18 cellular contexts compared by ENCODE assay signal in the genomic region with DNA sequence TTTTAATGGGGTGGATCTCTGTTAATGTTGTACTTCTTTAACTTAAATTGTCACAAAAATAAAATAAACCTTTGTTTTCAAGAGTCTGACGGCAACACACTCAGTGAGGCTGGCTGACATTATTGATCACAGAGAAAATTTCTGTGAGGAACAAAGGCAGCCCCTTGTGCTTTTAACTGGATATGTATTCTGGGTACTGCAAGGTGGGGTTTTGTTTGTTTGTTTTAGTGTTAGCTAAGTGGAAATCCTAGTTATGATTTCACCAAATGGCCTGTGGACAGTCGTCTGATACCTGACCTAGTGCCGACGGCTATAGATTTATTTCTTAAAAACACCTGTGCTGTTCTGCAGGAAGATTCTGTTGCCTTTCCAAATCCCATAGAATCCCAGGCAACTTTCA.
"Had no signal": no experiment of that assay in that cellular context is flagged by ENCODE, and none has a peak within 500 bp of the region (broad histone marks: within the 10 kb centered on the region; RNA-seq: fewer than 3 reads in every experiment).

No MANE protein-coding gene starts in this region.

- H3K79me2 ChIP-seq: parathyroid adenoma had no signal

- H3K4me1 ChIP-seq: left ventricle myocardium inferior, parathyroid adenoma, psoas muscle had no signal

- H3K9ac ChIP-seq: parathyroid adenoma had no signal

- ATAC-seq: gastroesophageal sphincter; left cardiac atrium; lower lobe of right lung; natural killer cell treated with Interleukin-12 subunit alpha and Interleukin-12 subunit beta and Interleukin-15 and Interleukin-18, amount 100 ng/mL, for 72 hours; psoas muscle had no signal

- H3K4me3 Mint-ChIP-seq: memory B cell; mesothelial cell of epicardium; natural killer cell treated with Interleukin-12 subunit alpha and Interleukin-12 subunit beta and Interleukin-15 and Interleukin-18, amount 100 ng/mL, for 72 hours had no signal

- H2AFZ ChIP-seq: parathyroid adenoma had no signal

- H3K27me3 Mint-ChIP-seq: memory B cell; natural killer cell treated with Interleukin-12 subunit alpha and Interleukin-12 subunit beta and Interleukin-15 and Interleukin-18, amount 100 ng/mL, for 72 hours had no signal

- H3K9me3 Mint-ChIP-seq: memory B cell; mesothelial cell of epicardium; natural killer cell treated with Interleukin-12 subunit alpha and Interleukin-12 subunit beta and Interleukin-15 and Interleukin-18, amount 100 ng/mL, for 72 hours had no signal

- H3K36me3 ChIP-seq: esophagus muscularis mucosa, gastroesophageal sphincter, left ventricle myocardium inferior, lower lobe of right lung, sigmoid colon had no signal

- DNase-seq: effector memory CD4-positive, alpha-beta T cell; kidney; left cardiac atrium; left ventricle myocardium inferior; lower lobe of right lung; psoas muscle; retina; sigmoid colon; stimulated activated naive CD4-positive, alpha-beta T cell treated with Interleukin-2 at 50 U/mL for 16 hours; trophoblast cell had no signal

- H3K9me3 ChIP-seq: esophagus muscularis mucosa, gastroesophageal sphincter, left ventricle myocardium inferior, lower lobe of right lung, psoas muscle, sigmoid colon had no signal

- H3K27me3 ChIP-seq: esophagus muscularis mucosa, gastroesophageal sphincter, sigmoid colon had no signal

- H3K4me3 ChIP-seq: esophagus muscularis mucosa, gastroesophageal sphincter, left ventricle myocardium inferior, lower lobe of right lung, psoas muscle, sigmoid colon, skin epidermis had no signal

- H3K36me3 Mint-ChIP-seq: memory B cell; mesothelial cell of epicardium; natural killer cell treated with Interleukin-12 subunit alpha and Interleukin-12 subunit beta and Interleukin-15 and Interleukin-18, amount 100 ng/mL, for 72 hours had no signal

- H3K27ac Mint-ChIP-seq: memory B cell; mesothelial cell of epicardium; natural killer cell treated with Interleukin-12 subunit alpha and Interleukin-12 subunit beta and Interleukin-15 and Interleukin-18, amount 100 ng/mL, for 72 hours had no signal

- H3K27ac ChIP-seq: epithelial cell of prostate, esophagus muscularis mucosa, gastroesophageal sphincter, left ventricle myocardium inferior, lower lobe of right lung, parathyroid adenoma, psoas muscle, sigmoid colon, skin epidermis had no signal
